ENCODE assay signal across 8 cellular contexts in genomic region chr10:31353574-31353973, GRCh38. TPM values are rescaled to one million over a fixed set of nuclear protein-coding genes. Genes with fewer than 3 reads are reported as not detected.
DNase-seq lines count a peak whose midpoint lies in the region; ATAC-seq, FAIRE-seq and TF ChIP-seq lines count a peak whose summit lies in the region.

No MANE protein-coding gene starts in this region.

- DNase-seq in ELR (ENCODE audit: low read depth): peak; percentile 90
- peak; percentile 63 for DNase-seq in T-helper 2 cell treated with Interferon-gamma antibody and Interleukin-4, amounts not matched to agents 5 μg/mL and 100 μg/mL, for 36 hours (ENCODE audit: low spot score)
- DNase-seq in kidney: no peak
- no peak for DNase-seq in effector CD8-positive, alpha-beta T cell (lab: John Stamatoyannopoulos, UW)
- no peak for DNase-seq in COLO668 (lab: John Stamatoyannopoulos, UW; ENCODE audit: unreplicated experiment)
- DNase-seq in right cardiac atrium: no peak

- peak; percentile 97 for ATAC-seq in GM19351 (IDR thresholded peaks at IDR 0.05; ENCODE audit: unreplicated experiment)
- peak; percentile 97 for ATAC-seq in HG03159 (IDR thresholded peaks at IDR 0.05; ENCODE audit: unreplicated experiment)
- no peak for ATAC-seq in right cardiac atrium

- no peaks in the 10 kb centered on the region for H3K4me1 ChIP-seq in kidney (ENCODE audit: control insufficient read depth in 1 of 2, insufficient read depth in 1 of 2, low read depth in 1 of 2, low read length in 2 of 2)
- no peaks in the 10 kb centered on the region for H3K4me1 ChIP-seq in right cardiac atrium (ENCODE audit: control insufficient read depth, insufficient read depth, low read length)

- H3K9me3 ChIP-seq in kidney (ENCODE audit: control insufficient read depth in 1 of 2, low read length in 2 of 2) (no peaks in the 10 kb centered on the region), right cardiac atrium (ENCODE audit: control insufficient read depth, low read length) (no peaks in the 10 kb centered on the region)

- H3K4me1 Mint-ChIP-seq in T-helper 2 cell treated with Interferon-gamma antibody and Interleukin-4, amounts not matched to agents 5 μg/mL and 100 μg/mL, for 36 hours (ENCODE audit: low read depth): peaks cover 42% of the 10 kb centered on the region

- no peaks in the 10 kb centered on the region for H3K9me3 Mint-ChIP-seq in T-helper 2 cell treated with Interferon-gamma antibody and Interleukin-4, amounts not matched to agents 5 μg/mL and 100 μg/mL, for 36 hours

- peak overlapping the region; percentile 58 for H3K27ac Mint-ChIP-seq in T-helper 2 cell treated with Interferon-gamma antibody and Interleukin-4, amounts not matched to agents 5 μg/mL and 100 μg/mL, for 36 hours

- no peaks in the 10 kb centered on the region for H3K36me3 ChIP-seq in kidney (ENCODE audit: control insufficient read depth in 1 of 2, insufficient read depth in 2 of 2, low read length in 2 of 2)

- no peak overlapping the region for H3K4me3 Mint-ChIP-seq in T-helper 2 cell treated with Interferon-gamma antibody and Interleukin-4, amounts not matched to agents 5 μg/mL and 100 μg/mL, for 36 hours

- peak; percentile 8 for FAIRE-seq in kidney (lab: Jason Lieb, UNC)

- H3K27me3 ChIP-seq in right cardiac atrium (ENCODE audit: control insufficient read depth, insufficient read depth): no peaks in the 10 kb centered on the region

- H3K27ac ChIP-seq in kidney (ENCODE audit: low read depth in 2 of 2, low read length in 2 of 2) (no peak overlapping the region), right cardiac atrium (ENCODE audit: low read length) (no peak overlapping the region)

- no peak overlapping the region for H3K9ac ChIP-seq in kidney (ENCODE audit: low read length in 2 of 2)

- peaks cover 12% of the 10 kb centered on the region for H3K36me3 Mint-ChIP-seq in T-helper 2 cell treated with Interferon-gamma antibody and Interleukin-4, amounts not matched to agents 5 μg/mL and 100 μg/mL, for 36 hours (ENCODE audit: low read depth)

- intact Hi-C loops in kidney (cut with DNase I) (no loop called here), right cardiac atrium (cut with DNase I) (no loop called here)

- H3K4me3 ChIP-seq in kidney (ENCODE audit: low read length in 2 of 2) (no peak overlapping the region), right cardiac atrium (ENCODE audit: low read length) (no peak overlapping the region)

- no peaks in the 10 kb centered on the region for H3K27me3 Mint-ChIP-seq in T-helper 2 cell treated with Interferon-gamma antibody and Interleukin-4, amounts not matched to agents 5 μg/mL and 100 μg/mL, for 36 hours (ENCODE audit: low read depth)

- TF ChIP-seq CTCF in kidney (IDR thresholded peaks at IDR 0.05; ENCODE audit: borderline replicate concordance, extremely low read depth, insufficient read depth): no peak

RNA-seq across cellular contexts. Expression of gene ZEB1, which starts 34.6 kb away (rescaled TPM):
- total RNA-seq in kidney: 43.0 TPM
- polyA plus RNA-seq in kidney (ENCODE audit: insufficient read depth, low read depth, low replicate concordance): 5.5 TPM
- total RNA-seq in right cardiac atrium: 10 to 100 TPM; 64.9 to 72.8 (median 69.2) TPM
- polyA plus RNA-seq in right cardiac atrium: 13.9 TPM

Comparison
In these comparisons a context has a peak if more than half of its experiments do, and no peak if none do; other contexts are left out.
1. DNase-seq: peak in ELR (single experiment) and T-helper 2 cell treated with Interferon-gamma antibody and Interleukin-4, amounts not matched to agents 5 μg/mL and 100 μg/mL, for 36 hours (single experiment); none in kidney (single experiment), effector CD8-positive, alpha-beta T cell (single experiment), COLO668 (single experiment) and right cardiac atrium (0 of 3).
2. ATAC-seq: peak in GM19351 (single experiment) and HG03159 (single experiment); none in right cardiac atrium (0 of 2).